ENCODE assay signal across 20 cellular contexts in the genomic region with DNA sequence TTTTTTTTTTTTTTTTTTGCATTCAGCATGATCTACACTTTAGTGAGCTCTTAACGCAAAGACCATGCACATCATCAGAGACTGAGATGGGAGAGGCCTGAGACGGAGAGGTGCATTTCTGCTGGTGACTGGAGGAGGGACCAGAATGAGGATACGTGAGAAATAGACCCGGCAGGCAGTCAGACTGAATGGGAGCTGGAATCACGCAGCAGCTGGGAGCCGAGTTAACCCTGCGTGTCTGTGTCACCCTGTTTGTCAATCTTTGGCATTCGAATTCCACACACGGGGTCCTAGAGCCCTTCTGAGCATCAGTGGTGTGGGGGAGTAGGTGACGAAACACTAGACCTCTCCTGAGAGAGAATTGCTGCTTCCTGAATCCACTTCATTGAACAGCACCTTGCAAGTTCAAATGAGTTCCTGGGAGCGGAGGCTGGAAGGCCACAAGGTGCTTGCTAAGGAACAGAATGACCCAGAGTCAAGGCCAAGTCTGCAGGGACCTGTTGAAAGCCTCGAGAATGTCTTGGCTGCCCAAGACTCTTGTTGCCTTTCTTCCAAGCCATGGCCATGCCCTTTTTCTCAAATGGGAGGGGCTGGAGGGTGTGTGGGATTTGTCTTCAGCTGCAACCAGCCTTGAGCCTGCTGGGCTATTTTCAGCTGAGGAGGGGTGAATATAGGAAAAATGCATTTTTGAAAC.
DNase-seq lines count a peak whose midpoint lies in the region; ATAC-seq and TF ChIP-seq lines count a peak whose summit lies in the region.
"Had no signal": no experiment of that assay in that cellular context is flagged by ENCODE, and none has a peak within 500 bp of the region (broad histone marks: within the 10 kb centered on the region; RNA-seq: fewer than 3 reads in every experiment).

No MANE protein-coding gene starts in this region.

- peak; percentile 11 for ATAC-seq in GM18511 (IDR thresholded peaks at IDR 0.05; ENCODE audit: unreplicated experiment)
- peak; percentile 10 for ATAC-seq in GM21528 (IDR thresholded peaks at IDR 0.05; ENCODE audit: low FRiP score, unreplicated experiment)
- peak; percentile 3 for ATAC-seq in HG03103 (IDR thresholded peaks at IDR 0.05; ENCODE audit: low read depth, unreplicated experiment)
- no peak for ATAC-seq in GM19463 (IDR thresholded peaks at IDR 0.05; ENCODE audit: unreplicated experiment)
- ATAC-seq: foreskin keratinocyte had no signal

- H3K27me3 Mint-ChIP-seq in brain: peaks cover 9% of the 10 kb centered on the region

- peak overlapping the region in 4 of 5 experiments; percentile 15 to 69 (median 46) for H3K27ac Mint-ChIP-seq in brain
- H3K27ac Mint-ChIP-seq: activated CD4-positive, alpha-beta memory T cell treated with anti-CD3 and anti-CD28 coated beads for 36 hours; HFFc6; progenitor cell of endocrine pancreas had no signal

- no peak for TF ChIP-seq CTCF in brain (conservative IDR thresholded peaks at IDR 0.05)

- DNase-seq in COLO668 (lab: John Stamatoyannopoulos, UW; ENCODE audit: unreplicated experiment) (no peak), NOMO-1 (lab: John Stamatoyannopoulos, UW; ENCODE audit: unreplicated experiment in 2 of 2) (no peak), occipital lobe (lab: John Stamatoyannopoulos, UW) (no peak)
- DNase-seq: activated CD4-positive, alpha-beta memory T cell treated with anti-CD3 and anti-CD28 coated beads for 36 hours; activated effector memory CD4-positive, alpha-beta T cell treated with anti-CD3 and anti-CD28 coated beads, Interleukin-2, amount 50 U/mL, for 16 hours; Calu3; effector CD8-positive, alpha-beta T cell; EL; foreskin keratinocyte; HFFc6; hippocampal formation; NCI-H1092; NCI-H187 treated with DMSO at 0.1 percent for 48 hours; NCI-H69 had no signal

- no peaks in the 10 kb centered on the region for H3K9me3 Mint-ChIP-seq in brain
- H3K9me3 Mint-ChIP-seq: activated CD4-positive, alpha-beta memory T cell treated with anti-CD3 and anti-CD28 coated beads for 36 hours; HFFc6 had no signal

- H3K4me1 Mint-ChIP-seq in brain: peaks cover 83% of the 10 kb centered on the region

- no peak overlapping the region for H3K4me3 Mint-ChIP-seq in brain
- H3K4me3 Mint-ChIP-seq: activated CD4-positive, alpha-beta memory T cell treated with anti-CD3 and anti-CD28 coated beads for 36 hours; HFFc6 had no signal

- H3K36me3 Mint-ChIP-seq in brain: no peaks in the 10 kb centered on the region
- H3K36me3 Mint-ChIP-seq: activated CD4-positive, alpha-beta memory T cell treated with anti-CD3 and anti-CD28 coated beads for 36 hours had no signal
